ENCODE assay signal across 8 cellular contexts in genomic region chr10:110225441-110225755, GRCh38. TPM values are rescaled to one million over a fixed set of nuclear protein-coding genes. Genes with fewer than 3 reads are reported as not detected.
DNase-seq lines count a peak whose midpoint lies in the region; ATAC-seq, FAIRE-seq and TF ChIP-seq lines count a peak whose summit lies in the region.

No MANE protein-coding gene starts in this region.

- peaks cover 4% of the 10 kb centered on the region for H3K36me3 Mint-ChIP-seq in T-helper 17 cell (ENCODE audit: low read depth)

- H3K27me3 Mint-ChIP-seq in T-helper 17 cell, result no peaks in the 10 kb centered on the region

- H3K27ac ChIP-seq in iPS DF 6.9 (ENCODE audit: low read length) (no peak overlapping the region), temporal lobe (ENCODE audit: low read depth, low read length) (peak overlapping the region; percentile 81)

- peaks cover 33% of the 10 kb centered on the region for H3K4me1 Mint-ChIP-seq in T-helper 17 cell

- H3K27ac Mint-ChIP-seq in T-helper 17 cell, result peak overlapping the region; percentile 91

- H3K9me3 ChIP-seq in T-helper 17 cell (ENCODE audit: control insufficient read depth, low read length, poor library complexity, severe bottlenecking) (no peaks in the 10 kb centered on the region), iPS DF 6.9 (ENCODE audit: control insufficient read depth, insufficient read depth, low read length) (no peaks in the 10 kb centered on the region)

- WGBS in iPS DF 6.9 (ENCODE audit: insufficient coverage, insufficient read length), result no CpG with 5 or more reads among the region's 8 CpGs

- no peaks in the 10 kb centered on the region for H3K4me1 ChIP-seq in iPS DF 6.9 (ENCODE audit: control insufficient read depth, insufficient read depth, low read length)

- H3K27me3 ChIP-seq in H7 (ENCODE audit: control insufficient read depth, insufficient read depth, low read length) (peaks cover 5% of the 10 kb centered on the region), iPS DF 6.9 (ENCODE audit: control insufficient read depth, insufficient read depth, low read length) (no peaks in the 10 kb centered on the region; the same call in 1 of the 2 replicates)

- no peak for DNase-seq in D721Med (ENCODE audit: insufficient read length, low spot score)
- DNase-seq in H7, result no peak
- no peak for DNase-seq in T-helper 17 cell
- no peak for DNase-seq in iPS DF 6.9 (ENCODE audit: low read depth, low spot score)
- no peak for DNase-seq in EL
- DNase-seq in DMS114 treated with DMSO at 0.1 percent for 48 hours (lab: John Stamatoyannopoulos, UW; ENCODE audit: unreplicated experiment), result no peak
- DNase-seq in NCI-H69 (lab: John Stamatoyannopoulos, UW), result no peak

- H3K4me3 ChIP-seq in H7 (ENCODE audit: insufficient read depth, low read depth, low read length), result peak overlapping the region; percentile 2; the same call in 1 of the 2 replicates
- peak overlapping the region; percentile 90; the same call in 1 of the 2 replicates for H3K4me3 ChIP-seq in iPS DF 6.9 (ENCODE audit: low read length)

- peak; percentile 28 for TF ChIP-seq CTCF in D721Med (IDR thresholded peaks at IDR 0.05; ENCODE audit: insufficient read depth, missing control alignments)

- H3K4me3 Mint-ChIP-seq in T-helper 17 cell, result peak overlapping the region; percentile 95

- no peak for ATAC-seq in T-helper 17 cell

- no peaks in the 10 kb centered on the region for H3K36me3 ChIP-seq in H7 (replicated peaks; ENCODE audit: control insufficient read depth, insufficient read depth, low read length)
- H3K36me3 ChIP-seq in iPS DF 6.9 (ENCODE audit: control insufficient read depth, insufficient read depth, low read length), result no peaks in the 10 kb centered on the region

- no peak for FAIRE-seq in D721Med (lab: Jason Lieb, UNC)

RNA-seq across cellular contexts. Expression of gene MXI1, which starts 18.0 kb away (rescaled TPM):
- 9.2 and 10.3 TPM in 2 replicates for total RNA-seq in H7 (2014; rRNA removed; shearing (Covaris generic))
- total RNA-seq in T-helper 17 cell (10 to 100 TPM; 43.2 to 48.8 TPM), temporal lobe (49.2 TPM)
